24 cellular contexts compared by ENCODE assay signal in genomic region chr16:64215730-64216129, GRCh38.
"Had no signal": no experiment of that assay in that cellular context is flagged by ENCODE, and none has a peak within 500 bp of the region (broad histone marks: within the 10 kb centered on the region; RNA-seq: fewer than 3 reads in every experiment).

No MANE protein-coding gene starts in this region.

- H3K9me3 ChIP-seq: colonic mucosa, esophagus muscularis mucosa, esophagus squamous epithelium, gastrocnemius medialis, gastroesophageal sphincter, heart left ventricle, heart right ventricle had no signal

- H3K4me3 ChIP-seq: colonic mucosa, coronary artery, dorsolateral prefrontal cortex, esophagus muscularis mucosa, esophagus squamous epithelium, gastrocnemius medialis, gastroesophageal sphincter, heart left ventricle, heart right ventricle had no signal

- ATAC-seq: effector memory CD8-positive, alpha-beta T cell; esophagus mucosa; foreskin keratinocyte; gastrocnemius medialis; gastroesophageal sphincter; heart left ventricle; heart right ventricle had no signal

- H3K27me3 ChIP-seq: colonic mucosa, dorsolateral prefrontal cortex, esophagus muscularis mucosa, esophagus squamous epithelium, foreskin keratinocyte, gastrocnemius medialis, gastroesophageal sphincter, heart left ventricle, heart right ventricle had no signal

- H3K4me1 ChIP-seq: colonic mucosa, esophagus muscularis mucosa, esophagus squamous epithelium, foreskin keratinocyte, gastrocnemius medialis, gastroesophageal sphincter had no signal

- H3K27ac ChIP-seq: colonic mucosa, coronary artery, dorsolateral prefrontal cortex, epithelial cell of prostate, esophagus muscularis mucosa, esophagus squamous epithelium, foreskin keratinocyte, gastrocnemius medialis, gastroesophageal sphincter, heart left ventricle, heart right ventricle had no signal

- H3K36me3 ChIP-seq: colonic mucosa, esophagus muscularis mucosa, esophagus squamous epithelium, gastrocnemius medialis, gastroesophageal sphincter, heart left ventricle, heart right ventricle had no signal

- DNase-seq: colonic mucosa; cortex of kidney; dermis blood vessel endothelial cell; dorsolateral prefrontal cortex; effector CD4-positive, alpha-beta T cell; effector CD8-positive, alpha-beta T cell; effector memory CD4-positive, alpha-beta T cell; effector memory CD8-positive, alpha-beta T cell; endodermal cell; erythroblast; esophagus squamous epithelium; foreskin fibroblast; foreskin keratinocyte; foreskin melanocyte; gastrocnemius medialis; glutamatergic neuron; head of caudate nucleus; heart left ventricle; heart right ventricle had no signal
